ENCODE assay signal across 17 cellular contexts in the genomic region with DNA sequence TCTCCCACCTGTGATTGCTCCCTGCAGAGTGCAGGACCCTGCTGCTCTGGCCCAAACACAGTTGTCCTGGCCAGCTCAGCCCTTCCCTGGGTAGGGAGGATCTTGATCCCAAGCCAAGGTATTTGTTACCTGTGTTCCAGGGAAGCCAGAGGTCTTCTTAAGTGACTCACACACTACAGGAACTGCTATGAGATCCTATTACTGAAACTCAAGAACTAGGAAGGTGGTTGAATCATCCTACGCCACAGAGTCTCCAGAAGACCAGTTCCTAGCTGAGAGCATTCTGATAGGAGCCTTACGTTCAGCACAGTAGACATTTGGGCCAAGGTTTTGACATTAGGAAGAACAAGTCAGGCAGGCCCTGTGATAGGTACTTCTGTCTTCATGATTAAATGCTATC. TPM values are rescaled to one million over a fixed set of nuclear protein-coding genes. Genes with fewer than 3 reads are reported as not detected.
DNase-seq lines count a peak whose midpoint lies in the region; ATAC-seq and TF ChIP-seq lines count a peak whose summit lies in the region.
"Had no signal": no experiment of that assay in that cellular context is flagged by ENCODE, and none has a peak within 500 bp of the region (broad histone marks: within the 10 kb centered on the region; RNA-seq: fewer than 3 reads in every experiment).

No MANE protein-coding gene starts in this region.

- TF ChIP-seq POLR2A in breast epithelium (IDR thresholded peaks at IDR 0.05) = no peak
- no peak for TF ChIP-seq POLR2A in vagina (IDR thresholded peaks at IDR 0.05)

- no peaks in the 10 kb centered on the region for H3K27me3 ChIP-seq in breast epithelium
- H3K27me3 ChIP-seq in vagina = no peaks in the 10 kb centered on the region

- H3K4me3 ChIP-seq in breast epithelium (no peak overlapping the region), mucosa of descending colon (no peak overlapping the region), vagina (no peak overlapping the region)

- H3K36me3 ChIP-seq in breast epithelium (no peaks in the 10 kb centered on the region), mucosa of descending colon (ENCODE audit: low read depth) (no peaks in the 10 kb centered on the region), vagina (no peaks in the 10 kb centered on the region)

- H3K27ac ChIP-seq in C4-2B (peak overlapping the region; percentile 7; the same call in 1 of the 2 replicates), breast epithelium (peak overlapping the region; percentile 12 to 35), vagina (no peak overlapping the region)

- DNase-seq in LoVo (ENCODE audit: low spot score) = peak; percentile 86
- DNase-seq in breast epithelium (ENCODE audit: low spot score in 2 of 2) = peak in 1 of 2 donors; percentile 31
- DNase-seq in mucosa of descending colon = no peak
- no peak for DNase-seq in activated naive CD4-positive, alpha-beta T cell treated with Interleukin-2 at 50 U/mL for 16 hours
- DNase-seq in vagina (ENCODE audit: extremely low spot score in 2 of 2) = no peak
- DNase-seq in OCI-M2 (lab: John Stamatoyannopoulos, UW; ENCODE audit: unreplicated experiment) = no peak
- DNase-seq: activated T-cell treated with anti-CD3 and anti-CD28 coated beads for 4 hours; dermis blood vessel endothelial cell; Kasumi-1; NCI-H2227 treated with DMSO at 0.1 percent for 48 hours; OCI-M1; retina; stimulated activated CD4-positive, alpha-beta T cell treated with anti-CD3 and anti-CD28 coated beads, Interleukin-2, amount 100 ng/mL, for 24 hours had no signal

- H3K9me3 ChIP-seq in breast epithelium (no peaks in the 10 kb centered on the region), mucosa of descending colon (no peaks in the 10 kb centered on the region), vagina (no peaks in the 10 kb centered on the region)

- TF ChIP-seq CTCF in C4-2B (conservative IDR thresholded peaks at IDR 0.05) = no peak
- no peak for TF ChIP-seq CTCF in breast epithelium (IDR thresholded peaks at IDR 0.05)
- TF ChIP-seq CTCF in mucosa of descending colon (IDR thresholded peaks at IDR 0.05) = no peak
- no peak for TF ChIP-seq CTCF in vagina (IDR thresholded peaks at IDR 0.05)

- ATAC-seq in mucosa of descending colon = peak; percentile 60
- ATAC-seq in GM21786 (IDR thresholded peaks at IDR 0.05; ENCODE audit: unreplicated experiment) = no peak

- intact Hi-C loops in breast epithelium (cut with DNase I; ENCODE audit: low total_unique reads) (loop anchor here (5.0 kb wide), 1 partner anchor 561 kb away; no protein-coding TSS in a partner anchor), mucosa of descending colon (cut with DNase I, micrococcal nuclease) (no loop called here), vagina (cut with DNase I) (no loop called here)

- H3K4me1 ChIP-seq in breast epithelium (no peaks in the 10 kb centered on the region), mucosa of descending colon (ENCODE audit: low read depth) (peaks cover 17% of the 10 kb centered on the region), vagina (no peaks in the 10 kb centered on the region)

RNA-seq across cellular contexts. Expression of a gene that starts 12.0 kb away (rescaled TPM):
- total RNA-seq in breast epithelium (under 1 TPM in 2 of 3 donors, not detected in 1; under 0.01 to 0.44 TPM), mucosa of descending colon (1 to 10 TPM; 1.8 to 2.9 (median 2.9) TPM), vagina (0.25 TPM)
- total RNA-seq: T-helper 1 cell treated with Interleukin-12 subunit alpha and Interleukin-12 subunit beta and Interleukin-4 antibody, amounts not matched to agents 30 ng/mL and 1 ng/mL, for 36 hours had no signal

RNA-seq across cellular contexts. Expression of a gene that starts 18.7 kb away (rescaled TPM):
- 10 to 100 TPM; 12.8 to 36.3 (median 22.0) TPM for total RNA-seq in breast epithelium
- total RNA-seq in mucosa of descending colon = 10 to 100 TPM; 46.7 to 76.8 (median 46.7) TPM
- total RNA-seq in vagina = 21.9 TPM

RNA-seq across cellular contexts. Expression of a gene that starts 49.9 kb away (rescaled TPM):
- total RNA-seq in breast epithelium (10 to 100 TPM; 55.5 to 81.9 (median 80.9) TPM), mucosa of descending colon (100 to 1,000 TPM in 1 of 3 donors, 10 to 100 TPM in 2; 71.9 to 101 (median 72.0) TPM), vagina (45.7 TPM)

RNA-seq across cellular contexts. Expression of a gene that starts 52.7 kb away (rescaled TPM):
- total RNA-seq in breast epithelium = under 1 TPM in 2 of 3 donors, not detected in 1; 0.15 to 0.33 TPM
- 100 to 1,000 TPM in 2 of 3 donors, 10 to 100 TPM in 1; 27.4 to 111 (median 105) TPM for total RNA-seq in mucosa of descending colon
- total RNA-seq in vagina = not detected
- total RNA-seq: dermis blood vessel endothelial cell; T-helper 1 cell treated with Interleukin-12 subunit alpha and Interleukin-12 subunit beta and Interleukin-4 antibody, amounts not matched to agents 30 ng/mL and 1 ng/mL, for 36 hours; urinary bladder had no signal
